In the genomic region with DNA sequence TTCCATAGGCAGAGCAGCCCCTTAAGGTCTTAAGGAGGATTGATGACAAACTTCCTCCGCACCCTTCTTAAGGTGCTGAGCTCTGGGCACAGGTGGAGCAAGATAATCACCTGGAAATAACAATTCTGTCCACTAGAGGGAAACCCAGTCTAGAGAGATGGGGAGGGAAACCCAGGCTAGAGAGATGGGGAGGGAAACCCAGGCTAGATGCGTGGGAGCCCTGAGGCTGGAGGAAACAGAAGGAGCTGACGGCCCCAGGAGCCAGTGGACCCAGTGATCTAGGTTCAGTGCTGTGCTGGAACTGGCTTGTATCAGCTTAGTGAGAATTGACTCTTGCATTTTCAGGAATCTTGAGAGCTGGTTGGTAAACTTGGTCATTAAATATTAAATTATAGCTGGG, we compare ENCODE assay signal across 8 cellular contexts. TPM values are rescaled to one million over a fixed set of nuclear protein-coding genes. Genes with fewer than 3 reads are reported as not detected.
A peak's percentile ranks its signal among the peaks of the same experiment; 100 is the strongest.
DNase-seq lines count a peak whose midpoint lies in the region; ATAC-seq lines count a peak whose summit lies in the region.

No MANE protein-coding gene starts in this region.

- no peaks in the 10 kb centered on the region for H3K27me3 ChIP-seq in mesendoderm (ENCODE audit: insufficient read depth, low read length, poor library complexity)

- H3K4me3 ChIP-seq in mesendoderm (ENCODE audit: low read length): no peak overlapping the region

- H3K27ac ChIP-seq in mesendoderm (ENCODE audit: low read depth, low read length): no peak overlapping the region

- DNase-seq in DMS53 (lab: John Stamatoyannopoulos, UW) (peak; percentile 91), NCI-H226 (peak; percentile 81), mesendoderm (peak; percentile 86), stromal cell of bone marrow (ENCODE audit: low read depth) (peak; percentile 35)
- peak; percentile 41 to 55 for DNase-seq in activated CD4-positive, alpha-beta T cell treated with anti-CD3 and anti-CD28 coated beads for 4 hours
- DNase-seq in effector CD4-positive, alpha-beta T cell: peak; percentile 11

- no peak overlapping the region for H3K23ac ChIP-seq in mesendoderm (ENCODE audit: low read length)

- no peaks in the 10 kb centered on the region for H3K79me1 ChIP-seq in mesendoderm (ENCODE audit: low read length)

- H3K36me3 ChIP-seq in mesendoderm (ENCODE audit: control insufficient read depth, insufficient read depth, low read length): no peaks in the 10 kb centered on the region

- no peak overlapping the region for H2BK5ac ChIP-seq in mesendoderm (ENCODE audit: low read length)

- WGBS in mesendoderm (ENCODE audit: extremely low coverage, insufficient coverage, low lambda C conversion rate): no CpG with 5 or more reads among the region's 3 CpGs

- no peak overlapping the region for H3K56ac ChIP-seq in mesendoderm (ENCODE audit: low read length)

- H4K5ac ChIP-seq in mesendoderm (ENCODE audit: low read length): no peak overlapping the region

- no peak overlapping the region for H3K4me2 ChIP-seq in mesendoderm (ENCODE audit: low read length)

- H2BK120ac ChIP-seq in mesendoderm (ENCODE audit: low read depth, low read length): no peak overlapping the region

- H2AK5ac ChIP-seq in mesendoderm (ENCODE audit: low read length): no peak overlapping the region

- H3K18ac ChIP-seq in mesendoderm (ENCODE audit: low read length): no peak overlapping the region

- no peak overlapping the region for H3K9ac ChIP-seq in mesendoderm (ENCODE audit: low read length)

- ATAC-seq in HG02571 (IDR thresholded peaks at IDR 0.05; ENCODE audit: unreplicated experiment): peak; percentile 65
- ATAC-seq in HG02884 (IDR thresholded peaks at IDR 0.05; ENCODE audit: unreplicated experiment): no peak

- H4K8ac ChIP-seq in mesendoderm (ENCODE audit: low read depth, low read length): no peak overlapping the region

- H3K79me2 ChIP-seq in mesendoderm (ENCODE audit: control insufficient read depth, insufficient read depth, low read length): no peaks in the 10 kb centered on the region

- peaks cover 4% of the 10 kb centered on the region for H3K4me1 ChIP-seq in mesendoderm (ENCODE audit: control insufficient read depth, low read depth, low read length)

- H3K4ac ChIP-seq in mesendoderm (ENCODE audit: low read depth, low read length): no peak overlapping the region

- no peak overlapping the region for H2BK15ac ChIP-seq in mesendoderm (replicated peaks; ENCODE audit: low read depth)

RNA-seq across cellular contexts. Expression of gene MYCL, which starts 17.8 kb away (rescaled TPM):
- polyA plus RNA-seq in mesendoderm (2013, experiment 1 of 2): 15.3 TPM
- 15.0 TPM for polyA plus RNA-seq in mesendoderm (2013, experiment 2 of 2)

RNA-seq across cellular contexts. Expression of gene MFSD2A, which starts 35.4 kb away (rescaled TPM):
- polyA plus RNA-seq in mesendoderm (2013, experiment 1 of 2): 13.6 TPM
- 14.1 TPM for polyA plus RNA-seq in mesendoderm (2013, experiment 2 of 2)

RNA-seq across cellular contexts. Expression of gene TRIT1, which starts 36.2 kb away (rescaled TPM):
- polyA plus RNA-seq in mesendoderm (2013, experiment 1 of 2): 27.2 TPM
- polyA plus RNA-seq in mesendoderm (2013, experiment 2 of 2): 29.5 TPM

Comparison
In these comparisons a context has a peak if more than half of its experiments do, and no peak if none do; other contexts are left out.
1. DNase-seq: peak in every context shown above with its lines; median percentile 91 in DMS53; 86 in mesendoderm; 81 in NCI-H226; 48 in activated CD4-positive, alpha-beta T cell treated with anti-CD3 and anti-CD28 coated beads for 4 hours; 35 in stromal cell of bone marrow; 11 in effector CD4-positive, alpha-beta T cell.